Comparison of ENCODE assay signal across 25 cellular contexts in the genomic region with DNA sequence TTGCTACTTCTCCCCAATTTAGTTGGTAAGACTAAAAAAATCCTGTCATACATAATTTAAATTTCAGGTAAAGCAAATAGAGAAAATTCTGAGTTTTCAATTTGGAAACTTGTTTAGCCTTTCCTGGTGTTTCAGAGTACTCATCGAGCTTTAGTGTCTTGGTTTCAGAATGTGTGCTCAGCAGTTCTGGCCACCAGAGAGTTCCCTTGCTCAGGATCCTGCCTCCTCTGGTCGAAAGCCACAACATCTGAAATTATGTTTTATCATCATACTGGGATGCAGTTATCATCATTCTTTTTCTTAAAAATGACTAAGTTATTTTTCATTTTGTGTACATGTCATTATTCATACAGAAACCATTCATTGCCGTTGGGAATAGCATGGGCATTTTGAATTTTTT.
DNase-seq lines count a peak whose midpoint lies in the region; ATAC-seq and TF ChIP-seq lines count a peak whose summit lies in the region.
"Had no signal": no experiment of that assay in that cellular context is flagged by ENCODE, and none has a peak within 500 bp of the region (broad histone marks: within the 10 kb centered on the region; RNA-seq: fewer than 3 reads in every experiment).

No MANE protein-coding gene starts in this region.

- no peak overlapping the region for H3K4me3 ChIP-seq in cardiac muscle cell
- no peak overlapping the region for H3K4me3 ChIP-seq in gastrocnemius medialis
- H3K4me3 ChIP-seq in CD8-positive, alpha-beta T cell (ENCODE audit: low read depth, low read length), result no peak overlapping the region
- H3K4me3 ChIP-seq: GM12878, skin epidermis, stomach, vagina had no signal

- H3K27me3 ChIP-seq in cardiac muscle cell (no peaks in the 10 kb centered on the region), gastrocnemius medialis (no peaks in the 10 kb centered on the region)
- no peaks in the 10 kb centered on the region for H3K27me3 ChIP-seq in CD8-positive, alpha-beta T cell (ENCODE audit: insufficient read depth, low read length)
- H3K27me3 ChIP-seq: stomach, vagina had no signal

- CTCF ChIA-PET in CD8-positive, alpha-beta T cell (lab: Charles Lee), result no interaction called here

- H3K9me3 Mint-ChIP-seq in CD8-positive, alpha-beta T cell, result no peaks in the 10 kb centered on the region
- peaks cover 2% of the 10 kb centered on the region for H3K9me3 Mint-ChIP-seq in activated T-cell treated with anti-CD3 and anti-CD28 coated beads, Interleukin-2, amount 50 U/mL, for 24 hours
- H3K9me3 Mint-ChIP-seq: IgD-negative memory B cell; natural killer cell treated with Interleukin-12 subunit alpha and Interleukin-12 subunit beta and Interleukin-15 and Interleukin-18, amount 100 ng/mL, for 72 hours had no signal

- in situ Hi-C loops in gastrocnemius medialis (cut with MboI; ENCODE audit: low sequenced_read_pairs in 4 of 4), result no loop called here

- H3K4me1 ChIP-seq in cardiac muscle cell (ENCODE audit: low read depth) (no peaks in the 10 kb centered on the region), gastrocnemius medialis (no peaks in the 10 kb centered on the region)
- no peaks in the 10 kb centered on the region for H3K4me1 ChIP-seq in CD8-positive, alpha-beta T cell (ENCODE audit: insufficient read depth, low read length)
- H3K4me1 ChIP-seq: parathyroid adenoma, stomach, vagina had no signal

- H3K27me3 Mint-ChIP-seq in CD8-positive, alpha-beta T cell (ENCODE audit: low read depth), result no peaks in the 10 kb centered on the region
- no peaks in the 10 kb centered on the region for H3K27me3 Mint-ChIP-seq in activated T-cell treated with anti-CD3 and anti-CD28 coated beads, Interleukin-2, amount 50 U/mL, for 24 hours
- H3K27me3 Mint-ChIP-seq: IgD-negative memory B cell; memory B cell; natural killer cell treated with Interleukin-12 subunit alpha and Interleukin-12 subunit beta and Interleukin-15 and Interleukin-18, amount 100 ng/mL, for 72 hours had no signal

- H3K9me3 ChIP-seq in cardiac muscle cell (ENCODE audit: low read depth), result no peaks in the 10 kb centered on the region
- H3K9me3 ChIP-seq in gastrocnemius medialis, result no peaks in the 10 kb centered on the region
- H3K9me3 ChIP-seq in CD8-positive, alpha-beta T cell (ENCODE audit: low read length), result no peaks in the 10 kb centered on the region
- H3K9me3 ChIP-seq: stomach, vagina had no signal

- peak; percentile 71 to 75 for ATAC-seq in gastrocnemius medialis
- no peak for ATAC-seq in CD8-positive, alpha-beta T cell
- ATAC-seq: GM12878; natural killer cell treated with Interleukin-12 subunit alpha and Interleukin-12 subunit beta and Interleukin-15 and Interleukin-18, amount 100 ng/mL, for 72 hours had no signal

- TF ChIP-seq CTCF in cardiac muscle cell (IDR thresholded peaks at IDR 0.05; ENCODE audit: low read depth, low read length) (peak; percentile 41), gastrocnemius medialis (IDR thresholded peaks at IDR 0.05 in 4 of 5, conservative IDR thresholded peaks at IDR 0.05 in 1 of 5) (no peak)
- no peak for TF ChIP-seq CTCF in CD8-positive, alpha-beta T cell (IDR thresholded peaks at IDR 0.05)

- no peaks in the 10 kb centered on the region for H3K36me3 Mint-ChIP-seq in CD8-positive, alpha-beta T cell
- no peaks in the 10 kb centered on the region for H3K36me3 Mint-ChIP-seq in activated T-cell treated with anti-CD3 and anti-CD28 coated beads, Interleukin-2, amount 50 U/mL, for 24 hours (ENCODE audit: low read depth)
- H3K36me3 Mint-ChIP-seq: IgD-negative memory B cell; memory B cell; natural killer cell treated with Interleukin-12 subunit alpha and Interleukin-12 subunit beta and Interleukin-15 and Interleukin-18, amount 100 ng/mL, for 72 hours had no signal

- no peak overlapping the region for H3K4me3 Mint-ChIP-seq in CD8-positive, alpha-beta T cell
- H3K4me3 Mint-ChIP-seq in activated T-cell treated with anti-CD3 and anti-CD28 coated beads, Interleukin-2, amount 50 U/mL, for 24 hours, result no peak overlapping the region
- H3K4me3 Mint-ChIP-seq: IgD-negative memory B cell; memory B cell; natural killer cell treated with Interleukin-12 subunit alpha and Interleukin-12 subunit beta and Interleukin-15 and Interleukin-18, amount 100 ng/mL, for 72 hours had no signal

- intact Hi-C loops in gastrocnemius medialis (cut with DNase I; ENCODE audit: low total_unique reads), result no loop called here
- intact Hi-C loops in CD8-positive, alpha-beta T cell (cut with DNase I, micrococcal nuclease), result no loop called here

- H3K27ac Mint-ChIP-seq in CD8-positive, alpha-beta T cell, result no peak overlapping the region
- no peak overlapping the region for H3K27ac Mint-ChIP-seq in activated T-cell treated with anti-CD3 and anti-CD28 coated beads, Interleukin-2, amount 50 U/mL, for 24 hours
- H3K27ac Mint-ChIP-seq: IgD-negative memory B cell; memory B cell; natural killer cell treated with Interleukin-12 subunit alpha and Interleukin-12 subunit beta and Interleukin-15 and Interleukin-18, amount 100 ng/mL, for 72 hours had no signal

- H3K27ac ChIP-seq in cardiac muscle cell, result no peak overlapping the region
- H3K27ac ChIP-seq in gastrocnemius medialis, result peak overlapping the region; percentile 25 to 62 (median 52)
- no peak overlapping the region for H3K27ac ChIP-seq in CD8-positive, alpha-beta T cell (ENCODE audit: low read depth, low read length)
- H3K27ac ChIP-seq: parathyroid adenoma, skin epidermis, stomach, vagina had no signal

- H3K36me3 ChIP-seq in cardiac muscle cell (no peaks in the 10 kb centered on the region), gastrocnemius medialis (no peaks in the 10 kb centered on the region)
- no peaks in the 10 kb centered on the region for H3K36me3 ChIP-seq in CD8-positive, alpha-beta T cell (ENCODE audit: insufficient read depth, low read length)
- H3K36me3 ChIP-seq: stomach, vagina had no signal

- H3K4me1 Mint-ChIP-seq in CD8-positive, alpha-beta T cell (ENCODE audit: low read depth), result no peaks in the 10 kb centered on the region
- no peaks in the 10 kb centered on the region for H3K4me1 Mint-ChIP-seq in activated T-cell treated with anti-CD3 and anti-CD28 coated beads, Interleukin-2, amount 50 U/mL, for 24 hours (ENCODE audit: low read depth)
- H3K4me1 Mint-ChIP-seq: IgD-negative memory B cell, memory B cell had no signal

- no peak for TF ChIP-seq POLR2A in gastrocnemius medialis (IDR thresholded peaks at IDR 0.05)

- peak; percentile 66 for DNase-seq in HCEC 1CT
- peak; percentile 3 for DNase-seq in amniotic epithelial cell (ENCODE audit: low read depth)
- peak in 1 of 2 donors; percentile 60 for DNase-seq in cardiac muscle cell (ENCODE audit: low read depth in 1 of 2, low spot score in 1 of 2)
- peak; percentile 9 to 40 for DNase-seq in gastrocnemius medialis
- no peak for DNase-seq in retina
- no peak for DNase-seq in CD8-positive, alpha-beta T cell
- no peak for DNase-seq in activated T-cell treated with anti-CD3 and anti-CD28 coated beads, Interleukin-2, amount 50 U/mL, for 24 hours
- no peak for DNase-seq in SIG-M5 (lab: John Stamatoyannopoulos, UW)
- DNase-seq: activated CD4-positive, alpha-beta T cell treated with anti-CD3 and anti-CD28 coated beads, Interleukin-2, amount 50 U/mL, for 1 hour; activated CD8-positive, alpha-beta memory T cell treated with anti-CD3 and anti-CD28 coated beads, Interleukin-2, amount 50 U/mL, for 48 hours; amygdala; effector CD4-positive, alpha-beta T cell; hypothalamus; MV-4-11; NCI-H2029; NCI-H446 treated with DMSO at 0.1 percent for 48 hours; stimulated activated CD4-positive, alpha-beta T cell treated with anti-CD3 and anti-CD28 coated beads, Interleukin-4, amount 100 ng/mL, for 1 hour; stomach had no signal

- POLR2A ChIA-PET in CD8-positive, alpha-beta T cell (lab: Charles Lee), result no interaction called here

Comparison
In these comparisons a context has a peak if more than half of its experiments do, and no peak if none do; other contexts are left out.
1. DNase-seq: peak in HCEC 1CT (single experiment), amniotic epithelial cell (single experiment) and gastrocnemius medialis (2 of 2); none in retina (single experiment), CD8-positive, alpha-beta T cell (0 of 7), activated T-cell treated with anti-CD3 and anti-CD28 coated beads, Interleukin-2, amount 50 U/mL, for 24 hours (single experiment) and SIG-M5 (single experiment).
2. H3K27ac ChIP-seq: peak in gastrocnemius medialis (4 of 4); none in cardiac muscle cell (single experiment) and CD8-positive, alpha-beta T cell (single experiment).